1 cellular context compared by ENCODE assay signal in genomic region chr12:93759512-93760081, GRCh38.
A peak's percentile ranks its signal among the peaks of the same experiment; 100 is the strongest.
TF ChIP-seq lines count a peak whose summit lies in the region.

No MANE protein-coding gene starts in this region.

TF ChIP-seq in K562, 482 proteins besides CTCF, POLR2A, EP300 and RAD21 (continued from another document):
- TF ChIP-seq NKRF (IDR thresholded peaks at IDR 0.05; ENCODE audit: borderline replicate concordance) (no peak), ZNF174 (CRISPR knock-in tag; IDR thresholded peaks at IDR 0.05) (no peak), KAT7 (CRISPR knock-in tag; IDR thresholded peaks at IDR 0.05; ENCODE audit: borderline replicate concordance) (0 out of 2 replicates have a peak, but pooled peaks have one; percentile 47), HDAC1 (IDR thresholded peaks at IDR 0.05) (no peak), HLTF (IDR thresholded peaks at IDR 0.05) (no peak), POLR3G (IDR thresholded peaks at IDR 0.05; ENCODE audit: extremely low read depth, insufficient read length, insufficient replicate concordance) (no peak), DDX20 (tag; IDR thresholded peaks at IDR 0.05; ENCODE audit: low read depth) (no peak), SLC30A9 (CRISPR knock-in tag; IDR thresholded peaks at IDR 0.05) (no peak), HNRNPH1 (optimal IDR thresholded peaks at IDR 0.05; ENCODE audit: low read depth, low read length) (no peak), FOS (IDR thresholded peaks at IDR 0.05; ENCODE audit: extremely low read depth, insufficient read length) (no peak), ADNP (tag; IDR thresholded peaks at IDR 0.05) (0 out of 2 replicates have a peak, but pooled peaks have one; percentile 12), HNRNPLL (IDR thresholded peaks at IDR 0.05; ENCODE audit: low read depth, low read length, poor library complexity, severe bottlenecking) (no peak), TARDBP (IDR thresholded peaks at IDR 0.05) (no peak), ZNF583 (CRISPR knock-in tag; IDR thresholded peaks at IDR 0.05) (no peak), TAF15 (IDR thresholded peaks at IDR 0.05; ENCODE audit: low read depth, low read length) (no peak), MBD2 (IDR thresholded peaks at IDR 0.05; ENCODE audit: borderline replicate concordance, low read depth) (no peak), NR2F6 (CRISPR knock-in tag; IDR thresholded peaks at IDR 0.05) (no peak), ZSCAN32 (CRISPR knock-in tag; IDR thresholded peaks at IDR 0.05) (no peak)
- TF ChIP-seq, protein P1, sequence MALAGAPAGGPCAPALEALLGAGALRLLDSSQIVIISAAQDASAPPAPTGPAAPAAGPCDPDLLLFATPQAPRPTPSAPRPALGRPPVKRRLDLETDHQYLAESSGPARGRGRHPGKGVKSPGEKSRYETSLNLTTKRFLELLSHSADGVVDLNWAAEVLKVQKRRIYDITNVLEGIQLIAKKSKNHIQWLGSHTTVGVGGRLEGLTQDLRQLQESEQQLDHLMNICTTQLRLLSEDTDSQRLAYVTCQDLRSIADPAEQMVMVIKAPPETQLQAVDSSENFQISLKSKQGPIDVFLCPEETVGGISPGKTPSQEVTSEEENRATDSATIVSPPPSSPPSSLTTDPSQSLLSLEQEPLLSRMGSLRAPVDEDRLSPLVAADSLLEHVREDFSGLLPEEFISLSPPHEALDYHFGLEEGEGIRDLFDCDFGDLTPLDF (CRISPR knock-in tag; IDR thresholded peaks at IDR 0.05) = no peak
- TF ChIP-seq, protein P2, sequence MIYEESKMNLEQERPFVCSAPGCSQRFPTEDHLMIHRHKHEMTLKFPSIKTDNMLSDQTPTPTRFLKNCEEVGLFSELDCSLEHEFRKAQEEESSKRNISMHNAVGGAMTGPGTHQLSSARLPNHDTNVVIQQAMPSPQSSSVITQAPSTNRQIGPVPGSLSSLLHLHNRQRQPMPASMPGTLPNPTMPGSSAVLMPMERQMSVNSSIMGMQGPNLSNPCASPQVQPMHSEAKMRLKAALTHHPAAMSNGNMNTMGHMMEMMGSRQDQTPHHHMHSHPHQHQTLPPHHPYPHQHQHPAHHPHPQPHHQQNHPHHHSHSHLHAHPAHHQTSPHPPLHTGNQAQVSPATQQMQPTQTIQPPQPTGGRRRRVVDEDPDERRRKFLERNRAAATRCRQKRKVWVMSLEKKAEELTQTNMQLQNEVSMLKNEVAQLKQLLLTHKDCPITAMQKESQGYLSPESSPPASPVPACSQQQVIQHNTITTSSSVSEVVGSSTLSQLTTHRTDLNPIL (CRISPR knock-in tag; IDR thresholded peaks at IDR 0.05) = 0 out of 2 replicates have a peak, but pooled peaks have one; percentile 9
- TF ChIP-seq, protein P3, sequence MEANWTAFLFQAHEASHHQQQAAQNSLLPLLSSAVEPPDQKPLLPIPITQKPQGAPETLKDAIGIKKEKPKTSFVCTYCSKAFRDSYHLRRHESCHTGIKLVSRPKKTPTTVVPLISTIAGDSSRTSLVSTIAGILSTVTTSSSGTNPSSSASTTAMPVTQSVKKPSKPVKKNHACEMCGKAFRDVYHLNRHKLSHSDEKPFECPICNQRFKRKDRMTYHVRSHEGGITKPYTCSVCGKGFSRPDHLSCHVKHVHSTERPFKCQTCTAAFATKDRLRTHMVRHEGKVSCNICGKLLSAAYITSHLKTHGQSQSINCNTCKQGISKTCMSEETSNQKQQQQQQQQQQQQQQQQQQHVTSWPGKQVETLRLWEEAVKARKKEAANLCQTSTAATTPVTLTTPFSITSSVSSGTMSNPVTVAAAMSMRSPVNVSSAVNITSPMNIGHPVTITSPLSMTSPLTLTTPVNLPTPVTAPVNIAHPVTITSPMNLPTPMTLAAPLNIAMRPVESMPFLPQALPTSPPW (CRISPR knock-in tag; IDR thresholded peaks at IDR 0.05) = peak; percentile 30
